1 cellular context compared by ENCODE assay signal in genomic region chr19:8552810-8553209, GRCh38.
TF ChIP-seq lines count a peak whose summit lies in the region.

No MANE protein-coding gene starts in this region.

TF ChIP-seq in HEK293, 187 proteins besides CTCF, POLR2A, EP300 and RAD21 (continued from another document and continues in another):
- TF ChIP-seq PRDM10 (tag by site-specific recombination; IDR thresholded peaks at IDR 0.05): no peak
- no peak for TF ChIP-seq ZNF302 (tag by site-specific recombination; IDR thresholded peaks at IDR 0.05; ENCODE audit: low read depth)
- no peak for TF ChIP-seq ZIC2 (tag by site-specific recombination; IDR thresholded peaks at IDR 0.05)
- TF ChIP-seq ZNF645 (tag by site-specific recombination; IDR thresholded peaks at IDR 0.05): no peak
- no peak for TF ChIP-seq ZNF555 (tag by site-specific recombination; conservative IDR thresholded peaks at IDR 0.05)
- no peak for TF ChIP-seq ZNF324 (tag by site-specific recombination; IDR thresholded peaks at IDR 0.05)
- no peak; the same call in 1 of the 2 replicates for TF ChIP-seq KLF10 (tag by site-specific recombination; IDR thresholded peaks at IDR 0.05)
- TF ChIP-seq ZNF670 (tag by site-specific recombination; IDR thresholded peaks at IDR 0.05; ENCODE audit: low read depth): no peak
- no peak for TF ChIP-seq ZNF76 (tag by site-specific recombination; IDR thresholded peaks at IDR 0.05; ENCODE audit: borderline replicate concordance, low read depth)
- TF ChIP-seq ZNF626 (tag by site-specific recombination; IDR thresholded peaks at IDR 0.05): no peak
- TF ChIP-seq PRDM4 (tag by site-specific recombination; IDR thresholded peaks at IDR 0.05): no peak
- TF ChIP-seq ZBTB6 (tag by site-specific recombination; IDR thresholded peaks at IDR 0.05): no peak
- no peak for TF ChIP-seq HOXD13 (CRISPR knock-in tag; IDR thresholded peaks at IDR 0.05; ENCODE audit: borderline replicate concordance)
- no peak for TF ChIP-seq PRDM1 (tag by site-specific recombination; IDR thresholded peaks at IDR 0.05)
- no peak for TF ChIP-seq ZNF558 (tag by site-specific recombination; IDR thresholded peaks at IDR 0.05)
- TF ChIP-seq ZNF658 (tag by site-specific recombination; IDR thresholded peaks at IDR 0.05): no peak
- no peak for TF ChIP-seq OSR2 (tag by site-specific recombination; IDR thresholded peaks at IDR 0.05)
- no peak for TF ChIP-seq ZNF23 (tag by site-specific recombination; IDR thresholded peaks at IDR 0.05; ENCODE audit: borderline replicate concordance)
- TF ChIP-seq YY2 (tag by site-specific recombination; IDR thresholded peaks at IDR 0.05): peak; percentile 93
- TF ChIP-seq ZBTB1 (tag by site-specific recombination; IDR thresholded peaks at IDR 0.05): no peak
- TF ChIP-seq KLF7 (tag by site-specific recombination; IDR thresholded peaks at IDR 0.05; ENCODE audit: borderline replicate concordance): no peak
- no peak for TF ChIP-seq ZNF610 (tag by site-specific recombination; IDR thresholded peaks at IDR 0.05; ENCODE audit: borderline replicate concordance)
- no peak for TF ChIP-seq ZNF530 (tag by site-specific recombination; IDR thresholded peaks at IDR 0.05; ENCODE audit: low read depth)
- no peak for TF ChIP-seq ZBTB49 (tag by site-specific recombination; IDR thresholded peaks at IDR 0.05; ENCODE audit: low read depth)
- no peak for TF ChIP-seq ZNF112 (tag by site-specific recombination; IDR thresholded peaks at IDR 0.05)
- TF ChIP-seq ZNF426 (tag by site-specific recombination; IDR thresholded peaks at IDR 0.05): no peak
- no peak for TF ChIP-seq ZNF623 (tag by site-specific recombination; IDR thresholded peaks at IDR 0.05)
- TF ChIP-seq ZNF580 (tag by site-specific recombination; IDR thresholded peaks at IDR 0.05): peak; percentile 57; the same call in 1 of the 2 replicates
- TF ChIP-seq ZNF211 (tag by site-specific recombination; IDR thresholded peaks at IDR 0.05; ENCODE audit: low read depth): no peak
- TF ChIP-seq ZNF132 (tag by site-specific recombination; IDR thresholded peaks at IDR 0.05; ENCODE audit: borderline replicate concordance): no peak
- no peak for TF ChIP-seq ZNF394 (tag by site-specific recombination; IDR thresholded peaks at IDR 0.05; ENCODE audit: borderline replicate concordance)
- TF ChIP-seq REST (tag by site-specific recombination; IDR thresholded peaks at IDR 0.05): no peak
- TF ChIP-seq YY1 (tag by site-specific recombination; IDR thresholded peaks at IDR 0.05): peak; percentile 98
- no peak for TF ChIP-seq TCF7L2 (IDR thresholded peaks at IDR 0.05; ENCODE audit: borderline replicate concordance, low read depth, low read length)
- TF ChIP-seq ZNF529 (tag by site-specific recombination; IDR thresholded peaks at IDR 0.05; ENCODE audit: insufficient replicate concordance): no peak
- no peak for TF ChIP-seq SCRT2 (tag by site-specific recombination; IDR thresholded peaks at IDR 0.05)
- no peak for TF ChIP-seq ZNF366 (tag by site-specific recombination; conservative IDR thresholded peaks at IDR 0.05)
- TF ChIP-seq ZBTB11 (tag by site-specific recombination; conservative IDR thresholded peaks at IDR 0.05; ENCODE audit: low read depth): peak; percentile 98
- TF ChIP-seq SP2 (tag by site-specific recombination; IDR thresholded peaks at IDR 0.05): no peak
